ENCODE assay signal across 8 cellular contexts in the genomic region with DNA sequence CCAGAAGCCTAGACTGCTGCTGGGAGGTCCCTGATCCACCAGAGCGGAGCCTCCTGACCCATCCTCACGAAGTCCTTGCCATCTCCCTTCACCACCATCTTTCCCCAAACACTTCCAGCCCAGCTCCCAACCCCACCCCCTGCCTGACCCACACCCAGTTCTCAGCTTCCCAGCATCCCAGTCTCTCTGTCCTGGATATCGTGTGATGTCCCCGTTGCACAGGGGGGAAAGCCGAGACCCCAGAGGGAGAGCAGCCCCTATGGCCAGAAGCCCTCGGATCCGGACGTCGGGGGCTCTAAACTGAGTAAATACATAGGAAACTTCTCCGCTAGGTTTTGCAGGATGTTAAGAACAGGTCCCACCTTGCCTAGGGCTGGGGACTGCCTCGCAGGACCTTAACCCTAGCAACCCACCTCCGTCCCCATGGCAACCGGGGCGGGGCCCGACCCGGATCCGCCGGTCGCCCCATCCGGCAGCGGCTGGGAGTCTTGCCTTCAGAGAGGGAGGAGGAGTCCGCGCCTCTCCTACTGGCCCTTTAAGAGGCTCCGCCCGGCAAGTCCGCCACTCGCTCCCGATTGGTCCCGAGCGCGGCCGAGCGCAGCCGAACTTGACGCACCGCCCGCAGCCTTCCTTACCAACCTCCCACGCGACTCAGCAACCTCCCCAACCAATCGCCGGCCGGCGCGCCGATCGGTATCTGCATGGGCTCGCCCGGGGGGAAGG. TPM values are rescaled to one million over a fixed set of nuclear protein-coding genes. Genes with fewer than 3 reads are reported as not detected.
A peak's percentile ranks its signal among the peaks of the same experiment; 100 is the strongest.
DNase-seq lines count a peak whose midpoint lies in the region; ATAC-seq and TF ChIP-seq lines count a peak whose summit lies in the region.

No MANE protein-coding gene starts in this region.

- H3K4me1 ChIP-seq in adipocyte (ENCODE audit: control insufficient read depth, insufficient read depth, low read length): peaks cover 14% of the 10 kb centered on the region
- H3K4me1 ChIP-seq in parathyroid adenoma: peaks cover 5% of the 10 kb centered on the region
- H3K4me1 ChIP-seq in tibial artery: peaks cover 5 to 38% (median 29%) of the 10 kb centered on the region in 4 donors

- H3K4me2 ChIP-seq in parathyroid adenoma (ENCODE audit: low read length): peak overlapping the region; percentile 99

- H3K9me3 ChIP-seq in adipocyte (ENCODE audit: control insufficient read depth, low read length) (no peaks in the 10 kb centered on the region), parathyroid adenoma (ENCODE audit: control insufficient read depth, low read length) (no peaks in the 10 kb centered on the region), tibial artery (no peaks in the 10 kb centered on the region)

- H3K79me2 ChIP-seq in parathyroid adenoma: no peaks in the 10 kb centered on the region

- H3K9ac ChIP-seq in adipocyte (ENCODE audit: low read length): peak overlapping the region; percentile 92
- peak overlapping the region; percentile 33 for H3K9ac ChIP-seq in parathyroid adenoma

- H3K27me3 ChIP-seq in adipocyte (replicated peaks; ENCODE audit: control insufficient read depth, insufficient read depth, low read length) (no peaks in the 10 kb centered on the region), parathyroid adenoma (ENCODE audit: control insufficient read depth, insufficient read depth, low read length) (no peaks in the 10 kb centered on the region), tibial artery (no peaks in the 10 kb centered on the region)

- H2AFZ ChIP-seq in parathyroid adenoma: peak overlapping the region; percentile 100

- peak; percentile 88 for ATAC-seq in HG02852 (IDR thresholded peaks at IDR 0.05; ENCODE audit: unreplicated experiment)

- peak overlapping the region; percentile 56 for H3K4me3 ChIP-seq in GM12865 (ENCODE audit: low read depth, low read length)
- H3K4me3 ChIP-seq in adipocyte (ENCODE audit: low read length): peak overlapping the region; percentile 95
- H3K4me3 ChIP-seq in parathyroid adenoma (ENCODE audit: low read depth, low read length): peak overlapping the region; percentile 87
- H3K4me3 ChIP-seq in tibial artery: peak overlapping the region; percentile 84 to 90

- peak; percentile 100 for DNase-seq in GM12865 (ENCODE audit: low read depth)
- DNase-seq in NCI-H1436 (lab: John Stamatoyannopoulos, UW): peak; percentile 99
- peak; percentile 96 for DNase-seq in SW480 (ENCODE audit: low spot score)
- DNase-seq in adipocyte (ENCODE audit: low read depth): peak; percentile 100
- DNase-seq in cardiac septum (ENCODE audit: low spot score): peak; percentile 100
- peak; percentile 100 for DNase-seq in tibial artery

- intact Hi-C loops in cardiac septum (cut with DNase I): loop anchor here (1.0 to 5.0 kb wide), 2 partner anchors 15 to 65 kb away; a partner anchor contains a TSS
- intact Hi-C loops in tibial artery (cut with DNase I; ENCODE audit: low total_unique reads): no loop called here

- H3K27ac ChIP-seq in parathyroid adenoma: peak overlapping the region; percentile 40
- peak overlapping the region; percentile 53 to 70 for H3K27ac ChIP-seq in tibial artery

- TF ChIP-seq CTCF in GM12865 (IDR thresholded peaks at IDR 0.05; ENCODE audit: insufficient read depth, low read depth, low read length, missing control alignments) (no peak), parathyroid adenoma (IDR thresholded peaks at IDR 0.05) (no peak), tibial artery (IDR thresholded peaks at IDR 0.05) (no peak)

- H3K36me3 ChIP-seq in adipocyte (ENCODE audit: control insufficient read depth, insufficient read depth, low read length, severe bottlenecking): peaks cover 5% of the 10 kb centered on the region
- no peaks in the 10 kb centered on the region for H3K36me3 ChIP-seq in parathyroid adenoma (ENCODE audit: control insufficient read depth, insufficient read depth, low read length)
- peaks cover 0 to 22% (median 0%) of the 10 kb centered on the region in 3 donors for H3K36me3 ChIP-seq in tibial artery

RNA-seq across cellular contexts. Expression of a gene that starts 0.5 kb away (rescaled TPM):
- total RNA-seq in cardiac septum: 32.6 TPM

RNA-seq across cellular contexts. Expression of a gene that starts 13.0 kb away (rescaled TPM):
- total RNA-seq in cardiac septum: 1.3 TPM

RNA-seq across cellular contexts. Expression of a gene that starts 14.9 kb away (rescaled TPM):
- total RNA-seq in cardiac septum: 25.4 TPM

RNA-seq across cellular contexts. Expression of a gene that starts 33.3 kb away (rescaled TPM):
- total RNA-seq in cardiac septum: 1.7 TPM

RNA-seq across cellular contexts. Expression of a gene that starts 34.4 kb away (rescaled TPM):
- 1.9 TPM for total RNA-seq in cardiac septum

Comparison
In these comparisons a context has a peak if more than half of its experiments do, and no peak if none do; other contexts are left out.
1. Peak in every context shown above with its lines: DNase-seq, ATAC-seq, H3K4me3 ChIP-seq and H3K27ac ChIP-seq.